ENCODE assay signal across 23 cellular contexts in genomic region chr6:12158686-12159415, GRCh38.
A peak's percentile ranks its signal among the peaks of the same experiment; 100 is the strongest.
DNase-seq lines count a peak whose midpoint lies in the region; ATAC-seq, FAIRE-seq and TF ChIP-seq lines count a peak whose summit lies in the region.
"Had no signal": no experiment of that assay in that cellular context is flagged by ENCODE, and none has a peak within 500 bp of the region (broad histone marks: within the 10 kb centered on the region; RNA-seq: fewer than 3 reads in every experiment).

No MANE protein-coding gene starts in this region.

- no peaks in the 10 kb centered on the region for H4K20me1 ChIP-seq in K562 (replicated peaks; ENCODE audit: control insufficient read depth, insufficient read depth, low read length)

- no peak overlapping the region for H3K27ac ChIP-seq in K562 (ENCODE audit: extremely low read depth, low read depth, low read length)
- H3K27ac ChIP-seq: ascending aorta, C4-2B, esophagus muscularis mucosa, ovary, testis had no signal

- H3K79me2 ChIP-seq in K562 (ENCODE audit: control insufficient read depth, insufficient read depth, low read length), result peaks cover 6% of the 10 kb centered on the region; the same call in 1 of the 3 replicates

- H3K27me3 ChIP-seq in K562 (ENCODE audit: control insufficient read depth in 2 of 2, insufficient read depth in 2 of 2, low read length in 2 of 2), result no peaks in the 10 kb centered on the region
- H3K27me3 ChIP-seq: ascending aorta, esophagus muscularis mucosa, ovary, testis had no signal

- no peaks in the 10 kb centered on the region for H3K9me3 Mint-ChIP-seq in activated naive CD4-positive, alpha-beta T cell treated with anti-CD3 and anti-CD28 coated beads, Interleukin-2, amount 50 U/mL, for 72 hours
- no peaks in the 10 kb centered on the region for H3K9me3 Mint-ChIP-seq in HFFc6
- H3K9me3 Mint-ChIP-seq in progenitor cell of endocrine pancreas (ENCODE audit: low read depth), result peaks cover 5% of the 10 kb centered on the region
- no peaks in the 10 kb centered on the region for H3K9me3 Mint-ChIP-seq in naive thymus-derived CD8-positive, alpha-beta T cell
- H3K9me3 Mint-ChIP-seq: activated CD4-positive, alpha-beta memory T cell treated with anti-CD3 and anti-CD28 coated beads, Interleukin-2, amount 10 ng/mL, durations not matched to agents 7 days and 5 days; activated naive CD4-positive, alpha-beta T cell treated with anti-CD3 and anti-CD28 coated beads, Interleukin-2, amount 10 ng/mL, durations not matched to agents 7 days and 5 days; naive thymus-derived CD4-positive, alpha-beta T cell; stimulated activated effector memory CD8-positive, alpha-beta T cell treated with anti-CD3 and anti-CD28 coated beads, Interleukin-12 subunit alpha, Interleukin-12 subunit beta, amount 100 ng/mL, for 72 hours had no signal

- H3K27me3 Mint-ChIP-seq in HFFc6 (ENCODE audit: insufficient read depth), result peaks cover 2% of the 10 kb centered on the region
- no peaks in the 10 kb centered on the region for H3K27me3 Mint-ChIP-seq in progenitor cell of endocrine pancreas
- H3K27me3 Mint-ChIP-seq in naive thymus-derived CD8-positive, alpha-beta T cell, result no peaks in the 10 kb centered on the region
- H3K27me3 Mint-ChIP-seq: activated CD4-positive, alpha-beta memory T cell treated with anti-CD3 and anti-CD28 coated beads, Interleukin-2, amount 10 ng/mL, durations not matched to agents 7 days and 5 days; activated naive CD4-positive, alpha-beta T cell treated with anti-CD3 and anti-CD28 coated beads, Interleukin-2, amount 10 ng/mL, durations not matched to agents 7 days and 5 days; naive thymus-derived CD4-positive, alpha-beta T cell had no signal

- H3K9me1 ChIP-seq in K562 (ENCODE audit: control insufficient read depth, insufficient read depth, low read length), result no peaks in the 10 kb centered on the region

- no peak for DNase-seq in activated naive CD4-positive, alpha-beta T cell treated with anti-CD3 and anti-CD28 coated beads, Interleukin-2, amount 50 U/mL, for 72 hours (ENCODE audit: low spot score in 2 of 2)
- DNase-seq in activated naive CD4-positive, alpha-beta T cell (lab: John Stamatoyannopoulos, UW), result no peak
- DNase-seq in HFFc6, result no peak
- DNase-seq in K562 (ENCODE audit: extremely low read depth in 1 of 4, low spot score in 3 of 4), result peak in 3 of 4 experiments; percentile 30 to 50 (median 32)
- DNase-seq in progenitor cell of endocrine pancreas (ENCODE audit: low spot score, unreplicated experiment), result no peak
- no peak for DNase-seq in naive thymus-derived CD8-positive, alpha-beta T cell
- DNase-seq in Kasumi-1 (lab: John Stamatoyannopoulos, UW), result no peak
- DNase-seq: activated CD4-positive, alpha-beta memory T cell treated with anti-CD3 and anti-CD28 coated beads, Interleukin-2, amount 10 ng/mL, durations not matched to agents 7 days and 5 days; activated naive CD4-positive, alpha-beta T cell treated with anti-CD3 and anti-CD28 coated beads, Interleukin-2, amount 10 ng/mL, durations not matched to agents 7 days and 5 days; activated T-cell treated with anti-CD3 and anti-CD28 coated beads, Interleukin-2, amount 50 U/mL, for 48 hours; mesendoderm; MM.1S; naive thymus-derived CD4-positive, alpha-beta T cell; NCI-H774; OCI-M1; ovary; SHP77 treated with DMSO at 0.1 percent for 48 hours; testis had no signal

- 91% methylated on average over 16 of the region's 16 CpGs for WGBS in K562 (ENCODE audit: insufficient coverage, low coverage, missing lambda C conversion rate)

- no peak for TF ChIP-seq POLR2A in K562 (conservative IDR thresholded peaks at IDR 0.05)

- peak overlapping the region; percentile 34 to 75 for H3K27ac Mint-ChIP-seq in activated naive CD4-positive, alpha-beta T cell treated with anti-CD3 and anti-CD28 coated beads, Interleukin-2, amount 50 U/mL, for 72 hours
- no peak overlapping the region for H3K27ac Mint-ChIP-seq in HFFc6
- peak overlapping the region; percentile 39 for H3K27ac Mint-ChIP-seq in progenitor cell of endocrine pancreas
- peak overlapping the region in 1 of 10 donors; percentile 66 for H3K27ac Mint-ChIP-seq in naive thymus-derived CD8-positive, alpha-beta T cell
- H3K27ac Mint-ChIP-seq: activated CD4-positive, alpha-beta memory T cell treated with anti-CD3 and anti-CD28 coated beads, Interleukin-2, amount 10 ng/mL, durations not matched to agents 7 days and 5 days; activated naive CD4-positive, alpha-beta T cell treated with anti-CD3 and anti-CD28 coated beads, Interleukin-2, amount 10 ng/mL, durations not matched to agents 7 days and 5 days had no signal

- in situ Hi-C loops in K562 (cut with MboI), result no loop called here

- no peak overlapping the region for H3K9ac ChIP-seq in K562 (ENCODE audit: insufficient read depth in 1 of 2, low read depth in 2 of 2, low read length in 2 of 2)

- CTCF ChIA-PET in K562 (lab: Yijun Ruan, JAX; ENCODE audit: low intra/inter-chr PET ratio), result no interaction called here

- TF ChIP-seq RAD21 in K562 (CRISPR knock-in tag; conservative IDR thresholded peaks at IDR 0.05 in 1 of 2, IDR thresholded peaks at IDR 0.05 in 1 of 2), result no peak

- no peak overlapping the region for H3K4me3 ChIP-seq in K562
- H3K4me3 ChIP-seq: ascending aorta, esophagus muscularis mucosa, ovary, testis had no signal

- TF ChIP-seq EP300 in K562 (IDR thresholded peaks at IDR 0.05; ENCODE audit: low read length), result no peak

- peaks cover 13 to 39% of the 10 kb centered on the region in 2 donors for H3K36me3 Mint-ChIP-seq in activated naive CD4-positive, alpha-beta T cell treated with anti-CD3 and anti-CD28 coated beads, Interleukin-2, amount 50 U/mL, for 72 hours
- peaks cover 21% of the 10 kb centered on the region for H3K36me3 Mint-ChIP-seq in HFFc6 (ENCODE audit: low read depth)
- H3K36me3 Mint-ChIP-seq in progenitor cell of endocrine pancreas (ENCODE audit: insufficient read depth), result peaks cover 28% of the 10 kb centered on the region
- H3K36me3 Mint-ChIP-seq in naive thymus-derived CD8-positive, alpha-beta T cell, result peaks cover 0 to 56% (median 18%) of the 10 kb centered on the region in 3 donors

- peak; percentile 52 for FAIRE-seq in K562 (lab: Jason Lieb, UNC)

- no peak for ATAC-seq in activated naive CD4-positive, alpha-beta T cell treated with anti-CD3 and anti-CD28 coated beads, Interleukin-2, amount 50 U/mL, for 72 hours
- peak; percentile 84 for ATAC-seq in K562
- ATAC-seq in GM19395 (IDR thresholded peaks at IDR 0.05; ENCODE audit: unreplicated experiment), result no peak
- no peak for ATAC-seq in naive thymus-derived CD8-positive, alpha-beta T cell
- ATAC-seq: naive thymus-derived CD4-positive, alpha-beta T cell; stimulated activated effector memory CD8-positive, alpha-beta T cell treated with anti-CD3 and anti-CD28 coated beads, Interleukin-12 subunit alpha, Interleukin-12 subunit beta, amount 100 ng/mL, for 72 hours had no signal

- no peak overlapping the region for H3K4me2 ChIP-seq in K562 (ENCODE audit: insufficient read depth, low read length)

- no peak overlapping the region for H2AFZ ChIP-seq in K562 (ENCODE audit: low read depth, low read length)

- peak; percentile 41 for TF ChIP-seq CTCF in HFFc6 (IDR thresholded peaks at IDR 0.05)
- TF ChIP-seq CTCF in K562 (IDR thresholded peaks at IDR 0.05 in 2 of 3, conservative IDR thresholded peaks at IDR 0.05 in 1 of 3; ENCODE audit: insufficient read depth in 2 of 3, low read depth in 1 of 3, low read length in 3 of 3), result peak in 2 of 3 experiments; percentile 12 to 15; a peak in 2 of 6 replicates
- peak; percentile 13 for TF ChIP-seq CTCF in progenitor cell of endocrine pancreas (IDR thresholded peaks at IDR 0.05; ENCODE audit: unreplicated experiment)

- intact Hi-C loops in K562 (cut with micrococcal nuclease), result loop anchor here (10.0 kb wide), 1 partner anchor 446 kb away; no protein-coding TSS in a partner anchor

- POLR2A ChIA-PET in K562 (lab: Yijun Ruan, JAX), result interaction anchor here (0.7 to 0.8 kb wide), 2 partner anchors 10 to 463 kb away, joined by 3 to 4 read pairs; no protein-coding TSS in a partner anchor
- POLR2A ChIA-PET in naive thymus-derived CD8-positive, alpha-beta T cell (lab: Charles Lee), result no interaction called here

- H3K4me1 ChIP-seq in K562 (replicated peaks in 1 of 2; ENCODE audit: control insufficient read depth in 2 of 2, insufficient read depth in 2 of 2, low read length in 2 of 2), result no peaks in the 10 kb centered on the region
- H3K4me1 ChIP-seq: ascending aorta, testis had no signal

- H3K4me1 Mint-ChIP-seq in HFFc6 (ENCODE audit: low read depth) (peaks cover 24% of the 10 kb centered on the region), progenitor cell of endocrine pancreas (ENCODE audit: low read depth) (peaks cover 3% of the 10 kb centered on the region)
- H3K4me1 Mint-ChIP-seq in naive thymus-derived CD8-positive, alpha-beta T cell, result peaks cover 23 to 65% (median 29%) of the 10 kb centered on the region in 4 donors

- H3K4me3 Mint-ChIP-seq in HFFc6 (no peak overlapping the region), progenitor cell of endocrine pancreas (ENCODE audit: low read depth) (no peak overlapping the region)
- H3K4me3 Mint-ChIP-seq in naive thymus-derived CD8-positive, alpha-beta T cell, result no peak overlapping the region
- H3K4me3 Mint-ChIP-seq: activated CD4-positive, alpha-beta memory T cell treated with anti-CD3 and anti-CD28 coated beads, Interleukin-2, amount 10 ng/mL, durations not matched to agents 7 days and 5 days; activated naive CD4-positive, alpha-beta T cell treated with anti-CD3 and anti-CD28 coated beads, Interleukin-2, amount 10 ng/mL, durations not matched to agents 7 days and 5 days; naive thymus-derived CD4-positive, alpha-beta T cell; stimulated activated effector memory CD8-positive, alpha-beta T cell treated with anti-CD3 and anti-CD28 coated beads, Interleukin-12 subunit alpha, Interleukin-12 subunit beta, amount 100 ng/mL, for 72 hours had no signal

- H3K9me3 ChIP-seq in K562 (replicated peaks; ENCODE audit: control insufficient read depth, insufficient read depth, low read depth, low read length), result no peaks in the 10 kb centered on the region
- H3K9me3 ChIP-seq: ascending aorta, esophagus muscularis mucosa, ovary, testis had no signal

- peaks cover 45% of the 10 kb centered on the region for H3K36me3 ChIP-seq in K562 (ENCODE audit: control insufficient read depth, insufficient read depth, low read length)
- H3K36me3 ChIP-seq: ovary had no signal

- BruUV-seq in K562 (replicated peaks; lab: Mats Ljungman, UMichigan), result no TSS peak

TF ChIP-seq in K562, 482 proteins besides CTCF, POLR2A, EP300 and RAD21 (continues in another document):
- TF ChIP-seq HNRNPLL (IDR thresholded peaks at IDR 0.05; ENCODE audit: low read depth, low read length, poor library complexity, severe bottlenecking) (no peak), ASH1L (IDR thresholded peaks at IDR 0.05; ENCODE audit: borderline replicate concordance, low read depth, partially characterized antibody) (no peak)

Comparison
In these comparisons a context has a peak if more than half of its experiments do, and no peak if none do; other contexts are left out.
1. DNase-seq: peak in K562 (3 of 4); none in activated naive CD4-positive, alpha-beta T cell treated with anti-CD3 and anti-CD28 coated beads, Interleukin-2, amount 50 U/mL, for 72 hours (0 of 2), activated naive CD4-positive, alpha-beta T cell (0 of 4), HFFc6 (single experiment), progenitor cell of endocrine pancreas (single experiment), naive thymus-derived CD8-positive, alpha-beta T cell (0 of 10) and Kasumi-1 (0 of 2).
2. Peak in every context shown above with its lines, with median percentiles within 50 percentile points of each other: CTCF ChIP-seq.